1 cellular context compared by ENCODE assay signal in the genomic region with DNA sequence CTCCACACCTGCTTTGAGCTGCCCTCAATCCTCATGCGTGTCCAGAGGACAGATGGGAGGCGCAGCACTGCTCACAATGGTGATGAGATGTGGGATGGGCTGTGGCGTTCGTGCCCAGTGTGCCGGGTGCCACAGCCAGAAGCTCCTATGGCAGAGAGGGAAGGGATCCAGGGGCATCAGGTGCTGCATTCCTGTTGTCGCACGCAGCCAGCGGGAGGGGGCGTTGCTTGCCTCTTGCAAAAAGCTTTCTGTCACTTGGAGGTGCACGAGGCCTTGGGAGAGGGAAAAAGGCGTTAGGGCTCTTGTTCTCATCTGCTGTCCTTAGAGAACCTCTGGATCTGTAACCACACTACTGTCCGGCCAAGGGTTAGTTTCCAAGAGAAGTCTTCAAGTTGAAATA.
TF ChIP-seq lines count a peak whose summit lies in the region.

No MANE protein-coding gene starts in this region.

TF ChIP-seq in K562, 482 proteins besides CTCF, POLR2A, EP300 and RAD21 (continued from another document):
- TF ChIP-seq, protein P1, sequence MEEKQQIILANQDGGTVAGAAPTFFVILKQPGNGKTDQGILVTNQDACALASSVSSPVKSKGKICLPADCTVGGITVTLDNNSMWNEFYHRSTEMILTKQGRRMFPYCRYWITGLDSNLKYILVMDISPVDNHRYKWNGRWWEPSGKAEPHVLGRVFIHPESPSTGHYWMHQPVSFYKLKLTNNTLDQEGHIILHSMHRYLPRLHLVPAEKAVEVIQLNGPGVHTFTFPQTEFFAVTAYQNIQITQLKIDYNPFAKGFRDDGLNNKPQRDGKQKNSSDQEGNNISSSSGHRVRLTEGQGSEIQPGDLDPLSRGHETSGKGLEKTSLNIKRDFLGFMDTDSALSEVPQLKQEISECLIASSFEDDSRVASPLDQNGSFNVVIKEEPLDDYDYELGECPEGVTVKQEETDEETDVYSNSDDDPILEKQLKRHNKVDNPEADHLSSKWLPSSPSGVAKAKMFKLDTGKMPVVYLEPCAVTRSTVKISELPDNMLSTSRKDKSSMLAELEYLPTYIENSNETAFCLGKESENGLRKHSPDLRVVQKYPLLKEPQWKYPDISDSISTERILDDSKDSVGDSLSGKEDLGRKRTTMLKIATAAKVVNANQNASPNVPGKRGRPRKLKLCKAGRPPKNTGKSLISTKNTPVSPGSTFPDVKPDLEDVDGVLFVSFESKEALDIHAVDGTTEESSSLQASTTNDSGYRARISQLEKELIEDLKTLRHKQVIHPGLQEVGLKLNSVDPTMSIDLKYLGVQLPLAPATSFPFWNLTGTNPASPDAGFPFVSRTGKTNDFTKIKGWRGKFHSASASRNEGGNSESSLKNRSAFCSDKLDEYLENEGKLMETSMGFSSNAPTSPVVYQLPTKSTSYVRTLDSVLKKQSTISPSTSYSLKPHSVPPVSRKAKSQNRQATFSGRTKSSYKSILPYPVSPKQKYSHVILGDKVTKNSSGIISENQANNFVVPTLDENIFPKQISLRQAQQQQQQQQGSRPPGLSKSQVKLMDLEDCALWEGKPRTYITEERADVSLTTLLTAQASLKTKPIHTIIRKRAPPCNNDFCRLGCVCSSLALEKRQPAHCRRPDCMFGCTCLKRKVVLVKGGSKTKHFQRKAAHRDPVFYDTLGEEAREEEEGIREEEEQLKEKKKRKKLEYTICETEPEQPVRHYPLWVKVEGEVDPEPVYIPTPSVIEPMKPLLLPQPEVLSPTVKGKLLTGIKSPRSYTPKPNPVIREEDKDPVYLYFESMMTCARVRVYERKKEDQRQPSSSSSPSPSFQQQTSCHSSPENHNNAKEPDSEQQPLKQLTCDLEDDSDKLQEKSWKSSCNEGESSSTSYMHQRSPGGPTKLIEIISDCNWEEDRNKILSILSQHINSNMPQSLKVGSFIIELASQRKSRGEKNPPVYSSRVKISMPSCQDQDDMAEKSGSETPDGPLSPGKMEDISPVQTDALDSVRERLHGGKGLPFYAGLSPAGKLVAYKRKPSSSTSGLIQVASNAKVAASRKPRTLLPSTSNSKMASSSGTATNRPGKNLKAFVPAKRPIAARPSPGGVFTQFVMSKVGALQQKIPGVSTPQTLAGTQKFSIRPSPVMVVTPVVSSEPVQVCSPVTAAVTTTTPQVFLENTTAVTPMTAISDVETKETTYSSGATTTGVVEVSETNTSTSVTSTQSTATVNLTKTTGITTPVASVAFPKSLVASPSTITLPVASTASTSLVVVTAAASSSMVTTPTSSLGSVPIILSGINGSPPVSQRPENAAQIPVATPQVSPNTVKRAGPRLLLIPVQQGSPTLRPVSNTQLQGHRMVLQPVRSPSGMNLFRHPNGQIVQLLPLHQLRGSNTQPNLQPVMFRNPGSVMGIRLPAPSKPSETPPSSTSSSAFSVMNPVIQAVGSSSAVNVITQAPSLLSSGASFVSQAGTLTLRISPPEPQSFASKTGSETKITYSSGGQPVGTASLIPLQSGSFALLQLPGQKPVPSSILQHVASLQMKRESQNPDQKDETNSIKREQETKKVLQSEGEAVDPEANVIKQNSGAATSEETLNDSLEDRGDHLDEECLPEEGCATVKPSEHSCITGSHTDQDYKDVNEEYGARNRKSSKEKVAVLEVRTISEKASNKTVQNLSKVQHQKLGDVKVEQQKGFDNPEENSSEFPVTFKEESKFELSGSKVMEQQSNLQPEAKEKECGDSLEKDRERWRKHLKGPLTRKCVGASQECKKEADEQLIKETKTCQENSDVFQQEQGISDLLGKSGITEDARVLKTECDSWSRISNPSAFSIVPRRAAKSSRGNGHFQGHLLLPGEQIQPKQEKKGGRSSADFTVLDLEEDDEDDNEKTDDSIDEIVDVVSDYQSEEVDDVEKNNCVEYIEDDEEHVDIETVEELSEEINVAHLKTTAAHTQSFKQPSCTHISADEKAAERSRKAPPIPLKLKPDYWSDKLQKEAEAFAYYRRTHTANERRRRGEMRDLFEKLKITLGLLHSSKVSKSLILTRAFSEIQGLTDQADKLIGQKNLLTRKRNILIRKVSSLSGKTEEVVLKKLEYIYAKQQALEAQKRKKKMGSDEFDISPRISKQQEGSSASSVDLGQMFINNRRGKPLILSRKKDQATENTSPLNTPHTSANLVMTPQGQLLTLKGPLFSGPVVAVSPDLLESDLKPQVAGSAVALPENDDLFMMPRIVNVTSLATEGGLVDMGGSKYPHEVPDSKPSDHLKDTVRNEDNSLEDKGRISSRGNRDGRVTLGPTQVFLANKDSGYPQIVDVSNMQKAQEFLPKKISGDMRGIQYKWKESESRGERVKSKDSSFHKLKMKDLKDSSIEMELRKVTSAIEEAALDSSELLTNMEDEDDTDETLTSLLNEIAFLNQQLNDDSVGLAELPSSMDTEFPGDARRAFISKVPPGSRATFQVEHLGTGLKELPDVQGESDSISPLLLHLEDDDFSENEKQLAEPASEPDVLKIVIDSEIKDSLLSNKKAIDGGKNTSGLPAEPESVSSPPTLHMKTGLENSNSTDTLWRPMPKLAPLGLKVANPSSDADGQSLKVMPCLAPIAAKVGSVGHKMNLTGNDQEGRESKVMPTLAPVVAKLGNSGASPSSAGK (IDR thresholded peaks at IDR 0.05): peak; percentile 61; the same call in 1 of the 2 replicates
- TF ChIP-seq ZNF644 (tag; IDR thresholded peaks at IDR 0.05; ENCODE audit: low read depth) (no peak), HMGN3 (IDR thresholded peaks at IDR 0.05; ENCODE audit: borderline replicate concordance, extremely low read depth, insufficient read length, low read depth, low read length) (no peak), CREM (IDR thresholded peaks at IDR 0.05; ENCODE audit: low read depth) (0 out of 2 replicates have a peak, but pooled peaks have one; percentile 5), L3MBTL2 (IDR thresholded peaks at IDR 0.05) (peak; percentile 80), JUND (IDR thresholded peaks at IDR 0.05; ENCODE audit: borderline replicate concordance, low read depth, low read length) (no peak), JUND (tag; IDR thresholded peaks at IDR 0.05; ENCODE audit: borderline replicate concordance, low read depth, low read length) (no peak), PPARD (CRISPR knock-in tag; IDR thresholded peaks at IDR 0.05) (no peak), EZH2 (IDR thresholded peaks at IDR 0.05; ENCODE audit: borderline replicate concordance, low read depth, low read length) (no peak), ZZZ3 (IDR thresholded peaks at IDR 0.05) (no peak), MIER1 (IDR thresholded peaks at IDR 0.05; ENCODE audit: low read depth) (no peak), ZBTB8A (IDR thresholded peaks at IDR 0.05; ENCODE audit: partially characterized antibody) (no peak), JUNB (CRISPR knock-in tag; conservative IDR thresholded peaks at IDR 0.05) (no peak), MYBL2 (IDR thresholded peaks at IDR 0.05; ENCODE audit: low read depth) (no peak), MYBL2 (CRISPR knock-in tag; IDR thresholded peaks at IDR 0.05; ENCODE audit: borderline replicate concordance) (no peak), LCOR (CRISPR knock-in tag; IDR thresholded peaks at IDR 0.05) (no peak), RBM25 (IDR thresholded peaks at IDR 0.05; ENCODE audit: low read depth, low read length, severe bottlenecking) (no peak), NR3C1 (CRISPR knock-in tag; IDR thresholded peaks at IDR 0.05) (no peak), PTTG1 (tag; IDR thresholded peaks at IDR 0.05; ENCODE audit: low read depth) (no peak), ZNF408 (CRISPR knock-in tag; IDR thresholded peaks at IDR 0.05; ENCODE audit: low read depth) (no peak), RUNX1 (IDR thresholded peaks at IDR 0.05; ENCODE audit: low read depth) (no peak)
- TF ChIP-seq, protein P2, sequence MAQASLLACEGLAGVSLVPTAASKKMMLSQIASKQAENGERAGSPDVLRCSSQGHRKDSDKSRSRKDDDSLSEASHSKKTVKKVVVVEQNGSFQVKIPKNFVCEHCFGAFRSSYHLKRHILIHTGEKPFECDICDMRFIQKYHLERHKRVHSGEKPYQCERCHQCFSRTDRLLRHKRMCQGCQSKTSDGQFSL (CRISPR knock-in tag; IDR thresholded peaks at IDR 0.05): no peak
- TF ChIP-seq, protein P2 (tag; IDR thresholded peaks at IDR 0.05): no peak
- TF ChIP-seq, protein P3, sequence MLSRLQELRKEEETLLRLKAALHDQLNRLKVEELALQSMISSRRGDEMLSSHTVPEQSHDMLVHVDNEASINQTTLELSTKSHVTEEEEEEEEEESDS (CRISPR knock-in tag; IDR thresholded peaks at IDR 0.05): no peak
- TF ChIP-seq, protein P4, sequence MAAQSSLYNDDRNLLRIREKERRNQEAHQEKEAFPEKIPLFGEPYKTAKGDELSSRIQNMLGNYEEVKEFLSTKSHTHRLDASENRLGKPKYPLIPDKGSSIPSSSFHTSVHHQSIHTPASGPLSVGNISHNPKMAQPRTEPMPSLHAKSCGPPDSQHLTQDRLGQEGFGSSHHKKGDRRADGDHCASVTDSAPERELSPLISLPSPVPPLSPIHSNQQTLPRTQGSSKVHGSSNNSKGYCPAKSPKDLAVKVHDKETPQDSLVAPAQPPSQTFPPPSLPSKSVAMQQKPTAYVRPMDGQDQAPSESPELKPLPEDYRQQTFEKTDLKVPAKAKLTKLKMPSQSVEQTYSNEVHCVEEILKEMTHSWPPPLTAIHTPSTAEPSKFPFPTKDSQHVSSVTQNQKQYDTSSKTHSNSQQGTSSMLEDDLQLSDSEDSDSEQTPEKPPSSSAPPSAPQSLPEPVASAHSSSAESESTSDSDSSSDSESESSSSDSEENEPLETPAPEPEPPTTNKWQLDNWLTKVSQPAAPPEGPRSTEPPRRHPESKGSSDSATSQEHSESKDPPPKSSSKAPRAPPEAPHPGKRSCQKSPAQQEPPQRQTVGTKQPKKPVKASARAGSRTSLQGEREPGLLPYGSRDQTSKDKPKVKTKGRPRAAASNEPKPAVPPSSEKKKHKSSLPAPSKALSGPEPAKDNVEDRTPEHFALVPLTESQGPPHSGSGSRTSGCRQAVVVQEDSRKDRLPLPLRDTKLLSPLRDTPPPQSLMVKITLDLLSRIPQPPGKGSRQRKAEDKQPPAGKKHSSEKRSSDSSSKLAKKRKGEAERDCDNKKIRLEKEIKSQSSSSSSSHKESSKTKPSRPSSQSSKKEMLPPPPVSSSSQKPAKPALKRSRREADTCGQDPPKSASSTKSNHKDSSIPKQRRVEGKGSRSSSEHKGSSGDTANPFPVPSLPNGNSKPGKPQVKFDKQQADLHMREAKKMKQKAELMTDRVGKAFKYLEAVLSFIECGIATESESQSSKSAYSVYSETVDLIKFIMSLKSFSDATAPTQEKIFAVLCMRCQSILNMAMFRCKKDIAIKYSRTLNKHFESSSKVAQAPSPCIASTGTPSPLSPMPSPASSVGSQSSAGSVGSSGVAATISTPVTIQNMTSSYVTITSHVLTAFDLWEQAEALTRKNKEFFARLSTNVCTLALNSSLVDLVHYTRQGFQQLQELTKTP (IDR thresholded peaks at IDR 0.05; ENCODE audit: low read depth in 1 of 2, partially characterized antibody in 2 of 2): no peak
- TF ChIP-seq, protein P5, sequence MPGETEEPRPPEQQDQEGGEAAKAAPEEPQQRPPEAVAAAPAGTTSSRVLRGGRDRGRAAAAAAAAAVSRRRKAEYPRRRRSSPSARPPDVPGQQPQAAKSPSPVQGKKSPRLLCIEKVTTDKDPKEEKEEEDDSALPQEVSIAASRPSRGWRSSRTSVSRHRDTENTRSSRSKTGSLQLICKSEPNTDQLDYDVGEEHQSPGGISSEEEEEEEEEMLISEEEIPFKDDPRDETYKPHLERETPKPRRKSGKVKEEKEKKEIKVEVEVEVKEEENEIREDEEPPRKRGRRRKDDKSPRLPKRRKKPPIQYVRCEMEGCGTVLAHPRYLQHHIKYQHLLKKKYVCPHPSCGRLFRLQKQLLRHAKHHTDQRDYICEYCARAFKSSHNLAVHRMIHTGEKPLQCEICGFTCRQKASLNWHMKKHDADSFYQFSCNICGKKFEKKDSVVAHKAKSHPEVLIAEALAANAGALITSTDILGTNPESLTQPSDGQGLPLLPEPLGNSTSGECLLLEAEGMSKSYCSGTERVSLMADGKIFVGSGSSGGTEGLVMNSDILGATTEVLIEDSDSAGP (CRISPR knock-in tag; IDR thresholded peaks at IDR 0.05): no peak
- TF ChIP-seq, protein P6, sequence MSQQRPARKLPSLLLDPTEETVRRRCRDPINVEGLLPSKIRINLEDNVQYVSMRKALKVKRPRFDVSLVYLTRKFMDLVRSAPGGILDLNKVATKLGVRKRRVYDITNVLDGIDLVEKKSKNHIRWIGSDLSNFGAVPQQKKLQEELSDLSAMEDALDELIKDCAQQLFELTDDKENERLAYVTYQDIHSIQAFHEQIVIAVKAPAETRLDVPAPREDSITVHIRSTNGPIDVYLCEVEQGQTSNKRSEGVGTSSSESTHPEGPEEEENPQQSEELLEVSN (IDR thresholded peaks at IDR 0.05; ENCODE audit: borderline replicate concordance in 1 of 2, extremely low read depth in 1 of 2, insufficient read depth in 1 of 2, insufficient read length in 1 of 2, low read depth in 1 of 2, low read length in 1 of 2, poor library complexity in 1 of 2, severe bottlenecking in 1 of 2): peak; percentile 31 to 89
- TF ChIP-seq, protein P7, sequence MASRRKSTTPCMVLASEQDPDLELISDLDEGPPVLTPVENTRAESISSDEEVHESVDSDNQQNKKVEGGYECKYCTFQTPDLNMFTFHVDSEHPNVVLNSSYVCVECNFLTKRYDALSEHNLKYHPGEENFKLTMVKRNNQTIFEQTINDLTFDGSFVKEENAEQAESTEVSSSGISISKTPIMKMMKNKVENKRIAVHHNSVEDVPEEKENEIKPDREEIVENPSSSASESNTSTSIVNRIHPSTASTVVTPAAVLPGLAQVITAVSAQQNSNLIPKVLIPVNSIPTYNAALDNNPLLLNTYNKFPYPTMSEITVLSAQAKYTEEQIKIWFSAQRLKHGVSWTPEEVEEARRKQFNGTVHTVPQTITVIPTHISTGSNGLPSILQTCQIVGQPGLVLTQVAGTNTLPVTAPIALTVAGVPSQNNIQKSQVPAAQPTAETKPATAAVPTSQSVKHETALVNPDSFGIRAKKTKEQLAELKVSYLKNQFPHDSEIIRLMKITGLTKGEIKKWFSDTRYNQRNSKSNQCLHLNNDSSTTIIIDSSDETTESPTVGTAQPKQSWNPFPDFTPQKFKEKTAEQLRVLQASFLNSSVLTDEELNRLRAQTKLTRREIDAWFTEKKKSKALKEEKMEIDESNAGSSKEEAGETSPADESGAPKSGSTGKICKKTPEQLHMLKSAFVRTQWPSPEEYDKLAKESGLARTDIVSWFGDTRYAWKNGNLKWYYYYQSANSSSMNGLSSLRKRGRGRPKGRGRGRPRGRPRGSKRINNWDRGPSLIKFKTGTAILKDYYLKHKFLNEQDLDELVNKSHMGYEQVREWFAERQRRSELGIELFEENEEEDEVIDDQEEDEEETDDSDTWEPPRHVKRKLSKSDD (conservative IDR thresholded peaks at IDR 0.05; ENCODE audit: low read length): no peak
TF ChIP-seq in K562: peak in this region for 4.
